In genomic region chr11:80103149-80103859, GRCh38 we compare ENCODE assay signal across 16 cellular contexts.
DNase-seq lines count a peak whose midpoint lies in the region; ATAC-seq, FAIRE-seq and TF ChIP-seq lines count a peak whose summit lies in the region.
"Had no signal": no experiment of that assay in that cellular context is flagged by ENCODE, and none has a peak within 500 bp of the region (broad histone marks: within the 10 kb centered on the region; RNA-seq: fewer than 3 reads in every experiment).

No MANE protein-coding gene starts in this region.

- H3K4me2 ChIP-seq in H1 (ENCODE audit: insufficient read depth in 1 of 2, low read depth in 2 of 2, low read length in 2 of 2), result no peak overlapping the region

- POLR2A ChIA-PET in H1 (lab: Charles Lee; ENCODE audit: partially characterized antibody), result no interaction called here

- no peak overlapping the region for H2AK5ac ChIP-seq in H1 (ENCODE audit: low read depth, low read length)

- H3K9ac ChIP-seq in H1 (replicated peaks in 1 of 4; ENCODE audit: extremely low read depth in 1 of 4, low read depth in 3 of 4, low read length in 3 of 4), result no peak overlapping the region

- H3K14ac ChIP-seq in H1 (ENCODE audit: insufficient read length), result no peak overlapping the region

- H2BK120ac ChIP-seq in H1 (replicated peaks; ENCODE audit: low read depth, low read length), result no peak overlapping the region

- H3K36me3 ChIP-seq in H1 (ENCODE audit: control insufficient read depth in 2 of 4, insufficient read depth in 4 of 4, low read length in 3 of 4), result no peaks in the 10 kb centered on the region
- no peaks in the 10 kb centered on the region for H3K36me3 ChIP-seq in stomach
- H3K36me3 ChIP-seq: cardiac muscle cell, left ventricle myocardium inferior, ovary had no signal

- H3K27ac ChIP-seq in H1 (ENCODE audit: low read depth, low read length) (no peak overlapping the region), stomach (no peak overlapping the region)
- H3K27ac ChIP-seq: cardiac muscle cell, left ventricle myocardium inferior, ovary, VCaP had no signal

- ATAC-seq in GM19328 (IDR thresholded peaks at IDR 0.05; ENCODE audit: unreplicated experiment), result no peak
- ATAC-seq: activated T-cell treated with anti-CD3 and anti-CD28 coated beads, Interleukin-2, amount 50 U/mL, for 4 hours had no signal

- TF ChIP-seq POLR2A in H1 (IDR thresholded peaks at IDR 0.05; ENCODE audit: control extremely low read depth in 1 of 2, low read depth in 2 of 2, low read length in 2 of 2) (no peak), stomach (IDR thresholded peaks at IDR 0.05) (no peak)

- H3K4ac ChIP-seq in H1 (replicated peaks; ENCODE audit: insufficient read length, low read depth, low read length), result no peak overlapping the region

- TF ChIP-seq EP300 in H1 (IDR thresholded peaks at IDR 0.05; ENCODE audit: borderline replicate concordance in 1 of 2, low read depth in 2 of 2, low read length in 2 of 2), result no peak
- TF ChIP-seq EP300 in stomach (IDR thresholded peaks at IDR 0.05), result no peak

- no peak overlapping the region for H2BK20ac ChIP-seq in H1 (ENCODE audit: low read length)

- no peak overlapping the region for H2BK15ac ChIP-seq in H1 (ENCODE audit: low read length)

- no peaks in the 10 kb centered on the region for H3K23me2 ChIP-seq in H1 (ENCODE audit: low read depth, low read length)

- in situ Hi-C loops in Caki2 (cut with HindIII; ENCODE audit: low pct_unique_long_range_greater_than_20kb, low sequenced_read_pairs), result no loop called here

- H3K4me1 ChIP-seq in H1 (replicated peaks in 1 of 4; ENCODE audit: control insufficient read depth in 3 of 4, insufficient read depth in 4 of 4, low read length in 3 of 4), result no peaks in the 10 kb centered on the region
- H3K4me1 ChIP-seq in stomach, result no peaks in the 10 kb centered on the region
- H3K4me1 ChIP-seq: left ventricle myocardium inferior had no signal

- no peaks in the 10 kb centered on the region for H3K79me1 ChIP-seq in H1 (ENCODE audit: low read depth, low read length)

- TF ChIP-seq CTCF in H1 (IDR thresholded peaks at IDR 0.05; ENCODE audit: control extremely low read depth in 1 of 3, insufficient read depth in 1 of 3, low read depth in 1 of 3, low read length in 3 of 3) (no peak), stomach (IDR thresholded peaks at IDR 0.05) (no peak)

- no peak overlapping the region for H2BK12ac ChIP-seq in H1 (ENCODE audit: low read depth, low read length)

- H3K56ac ChIP-seq in H1 (replicated peaks; ENCODE audit: insufficient read length, low read depth, low read length), result no peak overlapping the region

- no peak overlapping the region for H3K18ac ChIP-seq in H1 (ENCODE audit: extremely low read depth, low read length)

- WGBS in H1 (ENCODE audit: extremely low coverage in 1 of 2, insufficient coverage in 1 of 2, insufficient read length in 1 of 2, insufficient replicate concordance in 2 of 2, low coverage in 1 of 2, low lambda C conversion rate in 2 of 2, missing lambda C conversion rate in 1 of 2), 2 experiments, result 98% methylated on average over 4 of the region's 4 CpGs; no CpG with 5 or more reads in 1 of the 2 experiments
- 76 to 98% (median 92%) methylated on average over 4 of the region's 4 CpGs for WGBS in stomach, 5 donors

- no peak overlapping the region for H2BK5ac ChIP-seq in H1 (ENCODE audit: low read depth, low read length)

- H4K5ac ChIP-seq in H1 (ENCODE audit: insufficient read length, low read depth, low read length), result no peak overlapping the region

- H4K8ac ChIP-seq in H1 (ENCODE audit: extremely low read depth, insufficient read depth, low read length), result no peak overlapping the region

- no peaks in the 10 kb centered on the region for H3K27me3 ChIP-seq in H1 (replicated peaks in 1 of 4; ENCODE audit: control insufficient read depth in 3 of 4, extremely low read depth in 1 of 4, insufficient read depth in 3 of 4, low read length in 3 of 4)
- H3K27me3 ChIP-seq in stomach, result no peaks in the 10 kb centered on the region
- H3K27me3 ChIP-seq: cardiac muscle cell, ovary had no signal

- no peak overlapping the region for H3K4me3 ChIP-seq in H1 (ENCODE audit: extremely low read depth in 1 of 4, insufficient read depth in 2 of 4, low read depth in 3 of 4, low read length in 4 of 4)
- H3K4me3 ChIP-seq in stomach, result no peak overlapping the region
- H3K4me3 ChIP-seq: cardiac muscle cell, left ventricle myocardium inferior, ovary had no signal

- no peaks in the 10 kb centered on the region for H4K20me1 ChIP-seq in H1 (replicated peaks in 1 of 2; ENCODE audit: control insufficient read depth in 1 of 2, insufficient read depth in 2 of 2, low read length in 2 of 2)

- H4K91ac ChIP-seq in H1 (replicated peaks; ENCODE audit: insufficient read length, low read length), result no peak overlapping the region

- CTCF ChIA-PET in H1 (lab: Charles Lee; ENCODE audit: partially characterized antibody), result interaction anchor here (0.6 to 1.3 kb wide), 5 partner anchors 14 to 152 kb away, joined by 3 read pairs; no protein-coding TSS in a partner anchor

- TF ChIP-seq RAD21 in H1 (IDR thresholded peaks at IDR 0.05 in 1 of 2, conservative IDR thresholded peaks at IDR 0.05 in 1 of 2; ENCODE audit: low read depth in 2 of 2, low read length in 2 of 2), result no peak

- no peaks in the 10 kb centered on the region for H3K9me3 ChIP-seq in H1 (ENCODE audit: insufficient read depth in 2 of 2, low read depth in 1 of 2, low read length in 1 of 2)
- no peaks in the 10 kb centered on the region for H3K9me3 ChIP-seq in stomach
- H3K9me3 ChIP-seq: left ventricle myocardium inferior, ovary had no signal

- DNase-seq in Caki2 (ENCODE audit: low read depth), result peak; percentile 85
- DNase-seq in OCI-M1 (lab: John Stamatoyannopoulos, UW), result peak; percentile 76
- DNase-seq in H1 (ENCODE audit: low read depth in 1 of 2, low spot score in 2 of 2), result no peak
- peak; percentile 87 for DNase-seq in non-pigmented ciliary epithelial cell (ENCODE audit: low read depth)
- no peak for DNase-seq in RPMI8226
- no peak for DNase-seq in stomach
- no peak for DNase-seq in NCI-H1930 (lab: John Stamatoyannopoulos, UW)
- DNase-seq: activated T-cell treated with anti-CD3 and anti-CD28 coated beads, Interleukin-2, amount 50 U/mL, for 4 hours; CD8-positive, alpha-beta memory T cell; left ventricle myocardium inferior; ovary; substantia nigra had no signal

- H3K79me2 ChIP-seq in H1 (ENCODE audit: control insufficient read depth in 1 of 2, insufficient read depth in 2 of 2, low read length in 2 of 2), result no peaks in the 10 kb centered on the region

- H2AFZ ChIP-seq in H1 (ENCODE audit: low read length), result no peak overlapping the region

- intact Hi-C loops in stomach (cut with DNase I; ENCODE audit: low total_unique reads), result no loop called here

- FAIRE-seq in H1 (lab: Jason Lieb, UNC), result no peak
- FAIRE-seq: GM12891 had no signal

- no peak overlapping the region for H3K23ac ChIP-seq in H1 (ENCODE audit: insufficient read length)

TF ChIP-seq in H1, 55 proteins besides CTCF, POLR2A, EP300 and RAD21 (continues in another document):
- TF ChIP-seq KDM5A (IDR thresholded peaks at IDR 0.05; ENCODE audit: low read length), result no peak
- TF ChIP-seq USF2 (IDR thresholded peaks at IDR 0.05; ENCODE audit: low read length), result no peak
- no peak for TF ChIP-seq SP4 (IDR thresholded peaks at IDR 0.05; ENCODE audit: low read length)
- no peak for TF ChIP-seq RNF2 (IDR thresholded peaks at IDR 0.05; ENCODE audit: borderline replicate concordance, low read depth, low read length, missing control alignments, poor library complexity, severe bottlenecking)
- no peak for TF ChIP-seq SIX5 (IDR thresholded peaks at IDR 0.05; ENCODE audit: low read depth, low read length)
- no peak for TF ChIP-seq MAFK (IDR thresholded peaks at IDR 0.05; ENCODE audit: low read depth, low read length)
- TF ChIP-seq KDM4A (IDR thresholded peaks at IDR 0.05; ENCODE audit: low read depth, low read length, severe bottlenecking), result no peak
- peak; percentile 15; the same call in 1 of the 2 replicates for TF ChIP-seq E2F6 (IDR thresholded peaks at IDR 0.05)
- no peak for TF ChIP-seq RFX5 (IDR thresholded peaks at IDR 0.05; ENCODE audit: borderline replicate concordance, low read depth, low read length)
- no peak for TF ChIP-seq CHD2 (IDR thresholded peaks at IDR 0.05; ENCODE audit: low read length)

Comparison
In these comparisons a context has a peak if more than half of its experiments do, and no peak if none do; other contexts are left out.
1. DNase-seq: peak in Caki2 (single experiment), OCI-M1 (single experiment) and non-pigmented ciliary epithelial cell (single experiment); none in H1 (0 of 2), RPMI8226 (single experiment), stomach (single experiment) and NCI-H1930 (0 of 2).